ENCODE assay signal across 16 cellular contexts in genomic region chr5:89435347-89435746, GRCh38.
DNase-seq lines count a peak whose midpoint lies in the region; ATAC-seq and TF ChIP-seq lines count a peak whose summit lies in the region.
"Had no signal": no experiment of that assay in that cellular context is flagged by ENCODE, and none has a peak within 500 bp of the region (broad histone marks: within the 10 kb centered on the region; RNA-seq: fewer than 3 reads in every experiment).

No MANE protein-coding gene starts in this region.

- intact Hi-C loops in aorta (cut with DNase I) (no loop called here), MCF 10A (cut with micrococcal nuclease) (no loop called here)

- H3K36me3 ChIP-seq in aorta (ENCODE audit: control insufficient read depth in 1 of 2, insufficient read depth in 2 of 2, low read length in 1 of 2) = no peaks in the 10 kb centered on the region
- no peaks in the 10 kb centered on the region for H3K36me3 ChIP-seq in CD8-positive, alpha-beta memory T cell (ENCODE audit: insufficient read depth, low read length)
- H3K36me3 ChIP-seq: thoracic aorta had no signal

- no peaks in the 10 kb centered on the region for H3K4me1 Mint-ChIP-seq in CD8-positive, alpha-beta memory T cell
- no peaks in the 10 kb centered on the region for H3K4me1 Mint-ChIP-seq in MCF 10A (ENCODE audit: insufficient read depth, unreplicated experiment)
- H3K4me1 Mint-ChIP-seq: activated naive CD8-positive, alpha-beta T cell treated with anti-CD3 and anti-CD28 coated beads, Interleukin-2, amount 10 ng/mL, durations not matched to agents 7 days and 5 days had no signal

- no peak overlapping the region for H3K27ac ChIP-seq in aorta (ENCODE audit: low read depth in 1 of 2, low read length in 2 of 2)
- no peak overlapping the region for H3K27ac ChIP-seq in CD8-positive, alpha-beta memory T cell (ENCODE audit: low read depth, low read length)
- H3K27ac ChIP-seq: thoracic aorta had no signal

- ATAC-seq in GM19438 (IDR thresholded peaks at IDR 0.05; ENCODE audit: low read depth, unreplicated experiment) = peak; percentile 92
- ATAC-seq in HG02798 (IDR thresholded peaks at IDR 0.05; ENCODE audit: poor library complexity, unreplicated experiment) = peak; percentile 87
- peak; percentile 85 for ATAC-seq in HG03457 (IDR thresholded peaks at IDR 0.05; ENCODE audit: unreplicated experiment)
- ATAC-seq in aorta (ENCODE audit: low FRiP score) = no peak
- ATAC-seq: HCT116 had no signal

- H3K9me3 ChIP-seq in aorta (ENCODE audit: control insufficient read depth, low read length) = no peaks in the 10 kb centered on the region
- no peaks in the 10 kb centered on the region for H3K9me3 ChIP-seq in CD8-positive, alpha-beta memory T cell (ENCODE audit: low read length)
- H3K9me3 ChIP-seq: thoracic aorta had no signal

- no peaks in the 10 kb centered on the region for H3K36me3 Mint-ChIP-seq in CD8-positive, alpha-beta memory T cell
- no peaks in the 10 kb centered on the region for H3K36me3 Mint-ChIP-seq in MCF 10A (ENCODE audit: insufficient read depth, unreplicated experiment)
- H3K36me3 Mint-ChIP-seq: activated naive CD8-positive, alpha-beta T cell treated with anti-CD3 and anti-CD28 coated beads, Interleukin-2, amount 10 ng/mL, durations not matched to agents 7 days and 5 days had no signal

- CTCF ChIA-PET in CD8-positive, alpha-beta memory T cell (lab: Charles Lee) = no interaction called here
- CTCF ChIA-PET in MCF 10A (lab: Yijun Ruan, JAX) = no interaction called here

- H3K27ac Mint-ChIP-seq in CD8-positive, alpha-beta memory T cell = no peak overlapping the region
- H3K27ac Mint-ChIP-seq in MCF 10A (ENCODE audit: low read depth, unreplicated experiment) = no peak overlapping the region
- H3K27ac Mint-ChIP-seq: activated naive CD8-positive, alpha-beta T cell treated with anti-CD3 and anti-CD28 coated beads, Interleukin-2, amount 10 ng/mL, durations not matched to agents 7 days and 5 days; progenitor cell of endocrine pancreas had no signal

- H3K4me1 ChIP-seq in aorta (ENCODE audit: control insufficient read depth in 1 of 2, insufficient read depth in 2 of 2, low read length in 2 of 2) = peaks cover 0 to 4% of the 10 kb centered on the region in 2 donors
- no peaks in the 10 kb centered on the region for H3K4me1 ChIP-seq in CD8-positive, alpha-beta memory T cell (ENCODE audit: insufficient read depth, low read length)

- peaks cover 0 to 10% (median 4%) of the 10 kb centered on the region in 5 donors for H3K9me3 Mint-ChIP-seq in CD8-positive, alpha-beta memory T cell
- no peaks in the 10 kb centered on the region for H3K9me3 Mint-ChIP-seq in MCF 10A (ENCODE audit: unreplicated experiment)
- H3K9me3 Mint-ChIP-seq: activated naive CD8-positive, alpha-beta T cell treated with anti-CD3 and anti-CD28 coated beads, Interleukin-2, amount 10 ng/mL, durations not matched to agents 7 days and 5 days had no signal

- no peak for DNase-seq in stimulated activated CD8-positive, alpha-beta memory T cell treated with anti-CD3 and anti-CD28 coated beads, Interleukin-4, amount 100 ng/mL, for 48 hours
- DNase-seq in aorta (no peak), MCF 10A (ENCODE audit: unreplicated experiment) (no peak)
- no peak for DNase-seq in CD8-positive, alpha-beta memory T cell
- DNase-seq: activated CD4-positive, alpha-beta T cell treated with anti-CD3 and anti-CD28 coated beads, Interleukin-2, amount 50 U/mL, for 48 hours; activated naive CD8-positive, alpha-beta T cell treated with anti-CD3 and anti-CD28 coated beads, Interleukin-2, amount 10 ng/mL, durations not matched to agents 7 days and 5 days; DND-41; glutamatergic neuron; stimulated activated CD4-positive, alpha-beta T cell treated with anti-CD3 and anti-CD28 coated beads, Interleukin-4, amount 100 ng/mL, for 24 hours had no signal

- WGBS in aorta, 2 donors = 94 to 95% methylated on average over 4 of the region's 4 CpGs

- TF ChIP-seq CTCF in GM12875 (IDR thresholded peaks at IDR 0.05; ENCODE audit: borderline replicate concordance, insufficient read depth, low read depth, low read length) (no peak), MCF 10A (IDR thresholded peaks at IDR 0.05; ENCODE audit: unreplicated experiment) (no peak)

- no peak overlapping the region for H3K4me3 Mint-ChIP-seq in CD8-positive, alpha-beta memory T cell
- H3K4me3 Mint-ChIP-seq in MCF 10A (ENCODE audit: unreplicated experiment) = no peak overlapping the region
- H3K4me3 Mint-ChIP-seq: activated naive CD8-positive, alpha-beta T cell treated with anti-CD3 and anti-CD28 coated beads, Interleukin-2, amount 10 ng/mL, durations not matched to agents 7 days and 5 days had no signal

- no peaks in the 10 kb centered on the region for H3K27me3 Mint-ChIP-seq in CD8-positive, alpha-beta memory T cell
- no peaks in the 10 kb centered on the region for H3K27me3 Mint-ChIP-seq in MCF 10A (ENCODE audit: insufficient read depth, unreplicated experiment)
- H3K27me3 Mint-ChIP-seq: activated naive CD8-positive, alpha-beta T cell treated with anti-CD3 and anti-CD28 coated beads, Interleukin-2, amount 10 ng/mL, durations not matched to agents 7 days and 5 days; progenitor cell of endocrine pancreas had no signal

- no peaks in the 10 kb centered on the region for H3K27me3 ChIP-seq in aorta (ENCODE audit: control insufficient read depth in 1 of 2, insufficient read depth in 2 of 2, low read length in 1 of 2)
- H3K27me3 ChIP-seq in CD8-positive, alpha-beta memory T cell (ENCODE audit: insufficient read depth, low read length, poor library complexity, severe bottlenecking) = no peaks in the 10 kb centered on the region

- peak overlapping the region; percentile 10 for H3K4me3 ChIP-seq in GM12875 (ENCODE audit: low read depth, low read length)
- H3K4me3 ChIP-seq in aorta (ENCODE audit: low read length in 2 of 2) = no peak overlapping the region
- no peak overlapping the region for H3K4me3 ChIP-seq in CD8-positive, alpha-beta memory T cell (ENCODE audit: low read length)
- H3K4me3 ChIP-seq: thoracic aorta had no signal

- POLR2A ChIA-PET in CD8-positive, alpha-beta memory T cell (lab: Charles Lee) = no interaction called here
- POLR2A ChIA-PET in MCF 10A (lab: Yijun Ruan, JAX) = no interaction called here

- BruUV-seq in MCF 10A (replicated peaks; lab: Mats Ljungman, UMichigan) = no TSS peak
